Comparison of ENCODE assay signal across 7 cellular contexts in the genomic region with DNA sequence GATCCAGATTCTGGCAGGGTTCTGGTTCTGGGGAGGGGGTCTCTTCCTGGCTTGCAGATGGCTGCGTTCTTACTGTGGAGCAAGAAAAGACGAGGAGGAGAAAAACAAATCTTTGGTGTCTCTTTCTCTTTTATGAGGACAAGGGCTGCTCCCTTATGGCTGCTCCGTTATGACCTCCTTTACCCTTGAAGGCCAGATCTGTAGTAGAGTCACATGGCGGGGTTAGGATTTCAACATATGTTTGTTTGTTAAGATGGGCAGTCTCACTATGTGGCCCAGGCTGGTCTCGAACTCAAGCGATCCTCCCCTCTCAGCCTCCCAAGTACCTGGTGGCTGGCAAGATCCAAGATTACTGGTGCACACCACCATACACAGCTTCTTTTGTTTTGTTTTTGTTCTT. TPM values are rescaled to one million over a fixed set of nuclear protein-coding genes. Genes with fewer than 3 reads are reported as not detected.
A peak's percentile ranks its signal among the peaks of the same experiment; 100 is the strongest.
DNase-seq lines count a peak whose midpoint lies in the region; TF ChIP-seq lines count a peak whose summit lies in the region.
"Not testable (repeated sequence)": the region's sequence is repeated elsewhere in the genome, so short reads cannot be mapped to it uniquely, and the experiment has no call there.

No MANE protein-coding gene starts in this region.

- not testable (repeated sequence) for H3K4me3 ChIP-seq in BLaER1; fibroblast of villous mesenchyme (ENCODE audit: low read depth, low read length); smooth muscle cell

- not testable (repeated sequence) for H3T11ph ChIP-seq in H9 (ENCODE audit: low read length)

- H3K23ac ChIP-seq in H9 (ENCODE audit: insufficient read length, low read depth, low read length), result not testable (repeated sequence)

- not testable (repeated sequence) for H2BK20ac ChIP-seq in H9 (ENCODE audit: low read depth, low read length, poor library complexity, severe bottlenecking)

- not testable (repeated sequence) for H2AFZ ChIP-seq in H9 (ENCODE audit: low read length); smooth muscle cell (ENCODE audit: low read depth)

- H2BK12ac ChIP-seq in H9 (ENCODE audit: insufficient read length, low read depth, low read length), result not testable (repeated sequence)

- not testable (repeated sequence) for TF ChIP-seq CTCF in H9 (conservative IDR thresholded peaks at IDR 0.05); chondrocyte (IDR thresholded peaks at IDR 0.05); fibroblast of villous mesenchyme (IDR thresholded peaks at IDR 0.05; ENCODE audit: insufficient read depth, low read depth, low read length); osteocyte (IDR thresholded peaks at IDR 0.05); smooth muscle cell (IDR thresholded peaks at IDR 0.05; ENCODE audit: borderline replicate concordance, insufficient read depth, poor library complexity, severe bottlenecking)

- not testable (repeated sequence) for H3K9me3 ChIP-seq in BLaER1; H9 (ENCODE audit: control insufficient read depth, low read depth, low read length); smooth muscle cell (replicated peaks; ENCODE audit: low read depth)

- peaks cover 34% of the 10 kb centered on the region for H3K4me1 ChIP-seq in BLaER1
- not testable (repeated sequence) for H3K4me1 ChIP-seq in H9 (ENCODE audit: insufficient read depth, low read length); smooth muscle cell (ENCODE audit: low read depth)

- H3K18ac ChIP-seq in H9 (ENCODE audit: insufficient read length, low read depth, low read length), result not testable (repeated sequence)

- H3K9ac ChIP-seq in BLaER1; H9 (ENCODE audit: extremely low read depth, insufficient read length, low read length); smooth muscle cell (ENCODE audit: low read depth): not testable (repeated sequence)

- H3K14ac ChIP-seq in H9 (ENCODE audit: insufficient read depth, low read length), result not testable (repeated sequence)

- in situ Hi-C loops in SK-MEL-5 (cut with HindIII; ENCODE audit: low pct_unique_long_range_greater_than_20kb, low sequenced_read_pairs), result not testable (repeated sequence)

- not testable (repeated sequence) for H3K27me3 ChIP-seq in BLaER1; H9 (ENCODE audit: insufficient read depth, low read length); smooth muscle cell (ENCODE audit: low read depth)

- H3K36me3 Mint-ChIP-seq in H9 (ENCODE audit: insufficient read depth in 1 of 3, low read depth in 3 of 3), result peaks cover 34 to 61% (median 53%) of the 10 kb centered on the region in 3 experiments
- not testable (repeated sequence) for H3K36me3 Mint-ChIP-seq in chondrocyte (ENCODE audit: low read depth); osteocyte (ENCODE audit: unreplicated experiment)

- not testable (repeated sequence) for H3K23me2 ChIP-seq in H9 (ENCODE audit: insufficient read length, low read depth, low read length, poor library complexity, severe bottlenecking)

- not testable (repeated sequence) for H2BK120ac ChIP-seq in H9 (ENCODE audit: low read depth, low read length, poor library complexity, severe bottlenecking)

- not testable (repeated sequence) for H3K4ac ChIP-seq in H9 (ENCODE audit: low read depth, low read length)

- H4K8ac ChIP-seq in H9 (replicated peaks; ENCODE audit: insufficient read length, low read depth, low read length), result not testable (repeated sequence)

- H3K4me2 ChIP-seq in BLaER1, result peak overlapping the region; percentile 70
- not testable (repeated sequence) for H3K4me2 ChIP-seq in H9 (ENCODE audit: insufficient read depth, insufficient read length, low read length); smooth muscle cell

- not testable (repeated sequence) for H3F3A ChIP-seq in smooth muscle cell (ENCODE audit: low read depth)

- peaks cover 30 to 36% of the 10 kb centered on the region in 2 experiments for H3K4me1 Mint-ChIP-seq in H9
- H3K4me1 Mint-ChIP-seq in chondrocyte (ENCODE audit: low read depth), result peaks cover 39% of the 10 kb centered on the region
- peaks cover 55% of the 10 kb centered on the region for H3K4me1 Mint-ChIP-seq in osteocyte (ENCODE audit: unreplicated experiment)

- not testable (repeated sequence) for H4K5ac ChIP-seq in H9 (ENCODE audit: insufficient read length, low read depth, low read length)

- not testable (repeated sequence) for H4K20me1 ChIP-seq in BLaER1; H9 (ENCODE audit: control insufficient read depth, insufficient read depth, insufficient read length); smooth muscle cell (ENCODE audit: low read depth)

- not testable (repeated sequence) for H3K4me3 Mint-ChIP-seq in H9; chondrocyte (ENCODE audit: unreplicated experiment); osteocyte (ENCODE audit: unreplicated experiment)

- H2AK5ac ChIP-seq in H9 (ENCODE audit: insufficient read length, low read length), result not testable (repeated sequence)

- not testable (repeated sequence) for H3K27me3 Mint-ChIP-seq in H9 (ENCODE audit: low read depth); chondrocyte (ENCODE audit: low read depth); osteocyte (ENCODE audit: unreplicated experiment)

- WGBS in H9 (ENCODE audit: extremely low coverage, insufficient read length, low lambda C conversion rate), result no CpG with 5 or more reads among the region's 6 CpGs
- 83% methylated on average over 6 of the region's 6 CpGs for WGBS in smooth muscle cell (ENCODE audit: low lambda C conversion rate)

- peak overlapping the region in 2 of 3 experiments; percentile 54 to 78; a peak in 2 of 7 replicates for H3K27ac Mint-ChIP-seq in H9
- peak overlapping the region; percentile 27 for H3K27ac Mint-ChIP-seq in chondrocyte (ENCODE audit: unreplicated experiment)
- H3K27ac Mint-ChIP-seq in osteocyte (ENCODE audit: unreplicated experiment), result peak overlapping the region; percentile 76

- not testable (repeated sequence) for H4K91ac ChIP-seq in H9 (ENCODE audit: insufficient read length, low read depth, low read length)

- not testable (repeated sequence) for H3K9me3 Mint-ChIP-seq in H9; chondrocyte (ENCODE audit: low read depth); osteocyte (ENCODE audit: unreplicated experiment)

- H2BK5ac ChIP-seq in H9 (ENCODE audit: insufficient read length, low read length), result not testable (repeated sequence)

- not testable (repeated sequence) for H2BK15ac ChIP-seq in H9 (ENCODE audit: low read depth, low read length)

- H3K56ac ChIP-seq in H9 (ENCODE audit: insufficient read length, low read depth, low read length), result not testable (repeated sequence)

- H3K79me2 ChIP-seq in H9 (ENCODE audit: insufficient read depth, low read length), result peaks cover 16% of the 10 kb centered on the region; the same call in 1 of the 2 replicates
- peaks cover 14% of the 10 kb centered on the region for H3K79me2 ChIP-seq in smooth muscle cell (ENCODE audit: low read depth)

- not testable (repeated sequence) for H3K79me1 ChIP-seq in H9 (ENCODE audit: insufficient read depth, low read depth, low read length, poor library complexity, severe bottlenecking)

- peaks cover 47% of the 10 kb centered on the region for H3K36me3 ChIP-seq in BLaER1
- not testable (repeated sequence) for H3K36me3 ChIP-seq in smooth muscle cell (ENCODE audit: low read depth)

- not testable (repeated sequence) for DNase-seq in H9; chondrocyte (ENCODE audit: low spot score); osteocyte (ENCODE audit: extremely low spot score, unreplicated experiment); smooth muscle cell (lab: John Stamatoyannopoulos, UW; ENCODE audit: unreplicated experiment)
- peak; percentile 23 for DNase-seq in SK-MEL-5 (ENCODE audit: low read depth, low spot score)
- DNase-seq in fibroblast of villous mesenchyme (ENCODE audit: low read depth), result peak; percentile 6

- H3K27ac ChIP-seq in BLaER1; H9 (ENCODE audit: insufficient read length, low read depth, low read length): not testable (repeated sequence)
- H3K27ac ChIP-seq in smooth muscle cell (ENCODE audit: low read depth), result peak overlapping the region; percentile 92

RNA-seq across cellular contexts. Expression of a gene that starts 5.8 kb away (rescaled TPM):
- total RNA-seq in H9 (2021) (175 and 183 TPM in 2 replicates), chondrocyte (25.9 to 43.1 TPM (median 26.6 TPM) in 3 replicates), fibroblast of villous mesenchyme (15.1 and 18.1 TPM in 2 replicates), osteocyte (47.1 and 52.9 TPM in 2 replicates), smooth muscle cell (13.5 and 22.8 TPM in 2 replicates)
- 17.4 and 24.1 TPM in 2 replicates for total RNA-seq in SK-MEL-5 (2014; rRNA removed; shearing (Covaris generic))
- polyA plus RNA-seq in SK-MEL-5 (2015; cell fraction: cytosol; rRNA removed), result 33.1 and 39.5 TPM in 2 replicates
- polyA plus RNA-seq in SK-MEL-5 (2015; cell fraction: nucleus; rRNA removed), result 651 and 662 TPM in 2 replicates
- 13.4 and 27.3 TPM in 2 replicates for polyA plus RNA-seq in smooth muscle cell
